ENCODE assay signal across 7 cellular contexts in the genomic region with DNA sequence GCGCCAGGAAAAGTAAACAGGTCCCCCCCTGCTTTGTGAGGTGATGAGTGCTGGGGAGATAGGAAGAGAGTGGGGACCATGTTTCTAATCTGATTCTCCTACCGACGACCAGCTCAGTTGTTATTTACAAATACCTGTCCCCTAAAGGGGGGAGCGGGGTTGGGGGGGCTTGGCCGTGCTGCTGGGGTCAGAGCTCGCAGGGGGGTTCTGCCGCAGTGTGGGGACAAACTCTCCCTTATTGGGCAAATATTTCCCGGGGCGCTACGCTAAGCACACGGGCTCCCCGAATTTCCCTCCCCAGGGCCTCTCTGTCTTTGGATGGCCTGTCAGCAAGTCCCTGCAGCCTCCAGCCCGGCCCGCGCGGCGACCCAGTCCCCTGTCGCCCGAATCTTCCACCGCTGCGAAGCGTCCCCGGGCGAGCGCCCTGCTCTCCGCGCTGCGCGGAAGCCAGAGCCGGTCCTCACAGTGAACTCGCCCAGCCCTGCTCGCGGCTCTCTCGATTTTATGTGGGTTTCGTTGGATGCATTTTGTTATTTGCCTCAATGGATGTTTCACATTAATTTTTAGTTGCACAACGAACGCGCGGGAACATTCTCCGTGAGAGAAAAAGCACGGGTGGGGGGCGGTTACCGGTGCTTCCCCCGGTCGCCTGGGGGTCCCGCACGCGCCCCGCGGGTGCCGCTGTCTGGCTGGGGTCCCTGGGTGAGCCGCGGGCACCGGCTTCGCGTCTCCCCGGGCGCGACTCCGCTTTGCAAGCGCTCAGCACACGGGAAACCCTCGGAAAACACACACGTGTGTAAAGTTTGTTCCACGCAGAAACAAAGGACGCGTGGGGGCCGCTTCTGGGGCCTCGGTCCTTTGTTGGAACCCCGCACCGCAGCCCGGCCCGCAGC.
DNase-seq lines count a peak whose midpoint lies in the region; ATAC-seq and TF ChIP-seq lines count a peak whose summit lies in the region.

No MANE protein-coding gene starts in this region.

- H3K4me3 ChIP-seq in Loucy (ENCODE audit: low read length, poor library complexity, severe bottlenecking) (peak overlapping the region; percentile 91), iPS DF 6.9 (ENCODE audit: low read length) (peak overlapping the region; percentile 37)

- no peaks in the 10 kb centered on the region for H3K9me2 ChIP-seq in Loucy (replicated peaks; ENCODE audit: low read depth, low read length)

- H3K4me2 ChIP-seq in Loucy (ENCODE audit: low read depth, low read length, poor library complexity, severe bottlenecking): peak overlapping the region; percentile 76

- TF ChIP-seq CTCF in Loucy (conservative IDR thresholded peaks at IDR 0.05; ENCODE audit: low read length): no peak

- no peaks in the 10 kb centered on the region for H3K27me3 ChIP-seq in Loucy (ENCODE audit: insufficient read depth, low read length, poor library complexity, severe bottlenecking)
- H3K27me3 ChIP-seq in iPS DF 6.9 (ENCODE audit: control insufficient read depth, insufficient read depth, low read length): no peaks in the 10 kb centered on the region

- H3K4me1 ChIP-seq in Loucy (ENCODE audit: insufficient read depth, low read length, poor library complexity, severe bottlenecking): peaks cover 22% of the 10 kb centered on the region
- no peaks in the 10 kb centered on the region for H3K4me1 ChIP-seq in iPS DF 6.9 (ENCODE audit: control insufficient read depth, insufficient read depth, low read length)

- H3K9me3 ChIP-seq in Loucy (ENCODE audit: insufficient read depth, low read depth, low read length) (no peaks in the 10 kb centered on the region), iPS DF 6.9 (ENCODE audit: control insufficient read depth, insufficient read depth, low read length) (no peaks in the 10 kb centered on the region)

- in situ Hi-C loops in ACHN (cut with HindIII; ENCODE audit: low pct_ligation_motif_present, low pct_unique_long_range_greater_than_20kb, low sequenced_read_pairs): loop anchor here (25.0 kb wide), 1 partner anchor 412 kb away; a partner anchor contains a TSS

- peaks cover 6% of the 10 kb centered on the region for H3K27me3 Mint-ChIP-seq in activated naive CD4-positive, alpha-beta T cell treated with anti-CD3 and anti-CD28 coated beads, Interleukin-2, amount 10 ng/mL, durations not matched to agents 7 days and 5 days

- peak overlapping the region; percentile 94 for H2AFZ ChIP-seq in Loucy (ENCODE audit: low read length)

- H3K36me3 ChIP-seq in Loucy (ENCODE audit: insufficient read depth, low read length) (no peaks in the 10 kb centered on the region), iPS DF 6.9 (ENCODE audit: control insufficient read depth, insufficient read depth, low read length) (no peaks in the 10 kb centered on the region)

- H3K27ac Mint-ChIP-seq in activated naive CD4-positive, alpha-beta T cell treated with anti-CD3 and anti-CD28 coated beads, Interleukin-2, amount 10 ng/mL, durations not matched to agents 7 days and 5 days: peak overlapping the region; percentile 83

- DNase-seq in activated naive CD4-positive, alpha-beta T cell treated with anti-CD3 and anti-CD28 coated beads, Interleukin-2, amount 10 ng/mL, durations not matched to agents 7 days and 5 days: peak; percentile 56
- DNase-seq in iPS DF 6.9 (ENCODE audit: low read depth, low spot score) (no peak), OCI-M1 (lab: John Stamatoyannopoulos, UW) (no peak), ACHN (no peak)
- peak; percentile 51 for DNase-seq in stimulated activated CD4-positive, alpha-beta T cell treated with anti-CD3 and anti-CD28 coated beads, Interleukin-15, amount 100 ng/mL, for 24 hours

- H3K36me3 Mint-ChIP-seq in activated naive CD4-positive, alpha-beta T cell treated with anti-CD3 and anti-CD28 coated beads, Interleukin-2, amount 10 ng/mL, durations not matched to agents 7 days and 5 days: peaks cover 21% of the 10 kb centered on the region

- WGBS in iPS DF 6.9 (ENCODE audit: insufficient coverage, insufficient read length): no CpG with 5 or more reads among the region's 73 CpGs

- CTCF ChIA-PET in activated naive CD4-positive, alpha-beta T cell treated with anti-CD3 and anti-CD28 coated beads, Interleukin-2, amount 10 ng/mL, durations not matched to agents 7 days and 5 days (lab: Charles Lee): interaction anchor here (0.7 to 3.7 kb wide), 6 partner anchors 11 to 202 kb away, joined by 3 to 22 read pairs (median 8); a partner anchor contains a TSS

- no peak overlapping the region for H3K27ac ChIP-seq in iPS DF 6.9 (ENCODE audit: low read length)

- no peaks in the 10 kb centered on the region for H3K9me3 Mint-ChIP-seq in activated naive CD4-positive, alpha-beta T cell treated with anti-CD3 and anti-CD28 coated beads, Interleukin-2, amount 10 ng/mL, durations not matched to agents 7 days and 5 days

- H3K4me1 Mint-ChIP-seq in activated naive CD4-positive, alpha-beta T cell treated with anti-CD3 and anti-CD28 coated beads, Interleukin-2, amount 10 ng/mL, durations not matched to agents 7 days and 5 days: peaks cover 19% of the 10 kb centered on the region

- peaks cover 35% of the 10 kb centered on the region for H3K79me2 ChIP-seq in Loucy (ENCODE audit: insufficient read depth, low read length)

- peaks cover 29% of the 10 kb centered on the region for H4K20me1 ChIP-seq in Loucy (ENCODE audit: insufficient read depth, low read length, poor library complexity, severe bottlenecking)

- H3F3A ChIP-seq in Loucy (ENCODE audit: low read depth): no peaks in the 10 kb centered on the region

- no peak for ATAC-seq in HG02840 (IDR thresholded peaks at IDR 0.05; ENCODE audit: low FRiP score, unreplicated experiment)

- H3K9ac ChIP-seq in Loucy (ENCODE audit: low read depth, low read length, poor library complexity, severe bottlenecking): peak overlapping the region; percentile 91

- H3K4me3 Mint-ChIP-seq in activated naive CD4-positive, alpha-beta T cell treated with anti-CD3 and anti-CD28 coated beads, Interleukin-2, amount 10 ng/mL, durations not matched to agents 7 days and 5 days: peak overlapping the region; percentile 70

Comparison
In these comparisons a context has a peak if more than half of its experiments do, and no peak if none do; other contexts are left out.
1. DNase-seq: peak in activated naive CD4-positive, alpha-beta T cell treated with anti-CD3 and anti-CD28 coated beads, Interleukin-2, amount 10 ng/mL, durations not matched to agents 7 days and 5 days (single experiment) and stimulated activated CD4-positive, alpha-beta T cell treated with anti-CD3 and anti-CD28 coated beads, Interleukin-15, amount 100 ng/mL, for 24 hours (single experiment); none in iPS DF 6.9 (single experiment), OCI-M1 (single experiment) and ACHN (single experiment).